ENCODE assay signal across 8 cellular contexts in the genomic region with DNA sequence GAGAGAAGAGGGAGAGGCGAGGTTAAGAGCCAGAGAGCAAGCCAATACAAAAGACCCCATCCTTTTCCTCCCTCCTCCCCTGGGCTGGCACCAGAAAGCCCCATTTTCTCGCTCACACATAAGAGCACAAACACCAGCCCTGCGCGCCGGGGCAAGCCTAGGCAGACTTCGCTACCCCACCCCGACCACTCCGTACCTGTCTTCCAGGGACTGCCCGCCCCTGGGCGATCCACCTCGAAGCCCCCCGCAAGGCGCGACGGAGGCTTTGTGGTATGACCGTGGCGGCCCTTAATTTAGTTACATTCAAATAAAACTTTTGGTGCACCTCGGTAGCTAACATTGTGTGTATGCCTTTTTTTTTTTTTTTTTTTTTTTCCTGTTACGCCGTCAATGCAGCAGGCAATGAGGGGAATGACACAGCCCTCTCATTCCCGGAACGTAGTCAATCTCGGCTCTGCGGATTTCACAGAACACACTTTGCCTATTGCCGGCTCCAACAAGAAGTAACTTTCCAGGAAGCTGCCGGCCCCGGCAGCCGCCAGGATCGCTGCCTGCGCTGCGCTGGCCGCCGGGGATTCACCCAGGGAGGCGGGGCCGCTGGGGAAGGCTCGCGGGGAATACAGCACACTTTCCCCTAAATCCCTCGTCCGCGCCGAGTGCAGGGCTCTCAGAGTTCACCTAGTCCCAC. TPM values are rescaled to one million over a fixed set of nuclear protein-coding genes. Genes with fewer than 3 reads are reported as not detected.
A peak's percentile ranks its signal among the peaks of the same experiment; 100 is the strongest.
DNase-seq lines count a peak whose midpoint lies in the region; ATAC-seq, FAIRE-seq and TF ChIP-seq lines count a peak whose summit lies in the region.

No MANE protein-coding gene starts in this region.

- peak overlapping the region; percentile 90 to 94 for H3K4me2 ChIP-seq in H1 (ENCODE audit: insufficient read depth in 1 of 2, low read depth in 2 of 2, low read length in 2 of 2)

- POLR2A ChIA-PET in activated CD4-positive, alpha-beta memory T cell treated with anti-CD3 and anti-CD28 coated beads, Interleukin-2, amount 10 ng/mL, durations not matched to agents 7 days and 5 days (lab: Charles Lee) = interaction anchor here (0.6 to 4.5 kb wide), 15 partner anchors 10 to 1405 kb away, joined by 3 to 57 read pairs (median 4); partner anchors contain the start of gene LPP
- POLR2A ChIA-PET in H1 (lab: Charles Lee; ENCODE audit: partially characterized antibody) = interaction anchor here (1.5 to 3.3 kb wide), 7 partner anchors 10 to 1214 kb away, joined by 3 to 13 read pairs (median 6); no protein-coding TSS in a partner anchor

- H3K23me2 ChIP-seq in H1 (ENCODE audit: low read depth, low read length) = peaks cover 27% of the 10 kb centered on the region

- peaks cover 3% of the 10 kb centered on the region; the same call in 1 of the 2 replicates for H3K27me3 ChIP-seq in BE2C
- peaks cover 0 to 16% (median 7%) of the 10 kb centered on the region in 4 experiments; a peak in 3 of 7 replicates for H3K27me3 ChIP-seq in H1 (replicated peaks in 1 of 4; ENCODE audit: control insufficient read depth in 3 of 4, extremely low read depth in 1 of 4, insufficient read depth in 3 of 4, low read length in 3 of 4)

- 0 out of 2 replicates have a peak overlapping the region, but pooled peaks have one; percentile 63 for H2AFZ ChIP-seq in H1 (ENCODE audit: low read length)

- peak overlapping the region in 2 of 4 experiments; percentile 65 to 67; a peak in 5 of 7 replicates for H3K9ac ChIP-seq in H1 (replicated peaks in 1 of 4; ENCODE audit: extremely low read depth in 1 of 4, low read depth in 3 of 4, low read length in 3 of 4)

- H3K23ac ChIP-seq in H1 (ENCODE audit: insufficient read length) = no peak overlapping the region

- no peak for TF ChIP-seq POLR2A in H1 (IDR thresholded peaks at IDR 0.05; ENCODE audit: control extremely low read depth in 1 of 2, low read depth in 2 of 2, low read length in 2 of 2)

- H3K4me1 Mint-ChIP-seq in IgD-negative memory B cell (peaks cover 23 to 44% (median 37%) of the 10 kb centered on the region in 3 donors), memory B cell (peaks cover 29% of the 10 kb centered on the region)
- peaks cover 46% of the 10 kb centered on the region for H3K4me1 Mint-ChIP-seq in activated CD4-positive, alpha-beta memory T cell treated with anti-CD3 and anti-CD28 coated beads, Interleukin-2, amount 10 ng/mL, durations not matched to agents 7 days and 5 days

- H3K36me3 Mint-ChIP-seq in IgD-negative memory B cell (no peaks in the 10 kb centered on the region), memory B cell (peaks cover 2% of the 10 kb centered on the region)
- peaks cover 6% of the 10 kb centered on the region for H3K36me3 Mint-ChIP-seq in activated CD4-positive, alpha-beta memory T cell treated with anti-CD3 and anti-CD28 coated beads, Interleukin-2, amount 10 ng/mL, durations not matched to agents 7 days and 5 days (ENCODE audit: low read depth)

- 0 out of 2 replicates have a peak overlapping the region, but pooled peaks have one; percentile 12 for H2BK12ac ChIP-seq in H1 (ENCODE audit: low read depth, low read length)

- no peak overlapping the region for H2BK120ac ChIP-seq in H1 (replicated peaks; ENCODE audit: low read depth, low read length)

- H3K4me1 ChIP-seq in BE2C (no peaks in the 10 kb centered on the region), H1 (replicated peaks in 1 of 4; ENCODE audit: control insufficient read depth in 3 of 4, insufficient read depth in 4 of 4, low read length in 3 of 4) (peaks cover 0 to 19% (median 6%) of the 10 kb centered on the region in 4 experiments; a peak in 5 of 7 replicates)

- no peak for ATAC-seq in memory B cell (ENCODE audit: low read depth)

- H3K4me3 ChIP-seq in BE2C (ENCODE audit: low read depth, low read length) (peak overlapping the region; percentile 76), H1 (ENCODE audit: extremely low read depth in 1 of 4, insufficient read depth in 2 of 4, low read depth in 3 of 4, low read length in 4 of 4) (peak overlapping the region; percentile 53 to 89 (median 83))

- H4K20me1 ChIP-seq in H1 (replicated peaks in 1 of 2; ENCODE audit: control insufficient read depth in 1 of 2, insufficient read depth in 2 of 2, low read length in 2 of 2) = no peaks in the 10 kb centered on the region

- no peak overlapping the region for H3K56ac ChIP-seq in H1 (replicated peaks; ENCODE audit: insufficient read length, low read depth, low read length)

- H3K4ac ChIP-seq in H1 (replicated peaks; ENCODE audit: insufficient read length, low read depth, low read length) = no peak overlapping the region

- peak overlapping the region; percentile 25 for H4K91ac ChIP-seq in H1 (replicated peaks; ENCODE audit: insufficient read length, low read length)

- H3K4me3 Mint-ChIP-seq in IgD-negative memory B cell (peak overlapping the region; percentile 85 to 96 (median 93)), memory B cell (peak overlapping the region; percentile 79)
- peak overlapping the region; percentile 89 for H3K4me3 Mint-ChIP-seq in activated CD4-positive, alpha-beta memory T cell treated with anti-CD3 and anti-CD28 coated beads, Interleukin-2, amount 10 ng/mL, durations not matched to agents 7 days and 5 days

- peak overlapping the region; percentile 79; the same call in 1 of the 2 replicates for H3K18ac ChIP-seq in H1 (ENCODE audit: extremely low read depth, low read length)

- H3K27ac Mint-ChIP-seq in IgD-negative memory B cell = peak overlapping the region; percentile 90 to 97 (median 92)
- H3K27ac Mint-ChIP-seq in activated CD4-positive, alpha-beta memory T cell treated with anti-CD3 and anti-CD28 coated beads, Interleukin-2, amount 10 ng/mL, durations not matched to agents 7 days and 5 days = peak overlapping the region; percentile 99
- peak overlapping the region; percentile 84 for H3K27ac Mint-ChIP-seq in memory B cell

- 0 out of 2 replicates have a peak overlapping the region, but pooled peaks have one; percentile 8 for H2BK5ac ChIP-seq in H1 (ENCODE audit: low read depth, low read length)

- H3K27ac ChIP-seq in H1 (ENCODE audit: low read depth, low read length) = no peak overlapping the region

- H3K79me1 ChIP-seq in H1 (ENCODE audit: low read depth, low read length) = no peaks in the 10 kb centered on the region

- TF ChIP-seq CTCF in BE2C (IDR thresholded peaks at IDR 0.05; ENCODE audit: low read depth, low read length) (0 out of 2 replicates have a peak, but pooled peaks have one; percentile 7), H1 (IDR thresholded peaks at IDR 0.05; ENCODE audit: control extremely low read depth in 1 of 3, insufficient read depth in 1 of 3, low read depth in 1 of 3, low read length in 3 of 3) (no peak)

- H2BK20ac ChIP-seq in H1 (ENCODE audit: low read length) = no peak overlapping the region

- no peak for TF ChIP-seq RAD21 in H1 (IDR thresholded peaks at IDR 0.05 in 1 of 2, conservative IDR thresholded peaks at IDR 0.05 in 1 of 2; ENCODE audit: low read depth in 2 of 2, low read length in 2 of 2)

- H2BK15ac ChIP-seq in H1 (ENCODE audit: low read length) = no peak overlapping the region

- DNase-seq in BE2C (peak; percentile 44), H1 (ENCODE audit: low read depth in 1 of 2, low spot score in 2 of 2) (peak in 1 of 2 experiments; percentile 65), memory B cell (ENCODE audit: low spot score in 2 of 2) (peak; percentile 11 to 43), NCI-H1930 (lab: John Stamatoyannopoulos, UW) (no peak), pons (ENCODE audit: low spot score) (no peak)
- DNase-seq in activated CD4-positive, alpha-beta memory T cell treated with anti-CD3 and anti-CD28 coated beads, Interleukin-2, amount 10 ng/mL, durations not matched to agents 7 days and 5 days = peak; percentile 51
- peak; percentile 71 for DNase-seq in stimulated activated CD8-positive, alpha-beta memory T cell treated with anti-CD3 and anti-CD28 coated beads, Interleukin-4, amount 100 ng/mL, for 48 hours

- TF ChIP-seq EP300 in H1 (IDR thresholded peaks at IDR 0.05; ENCODE audit: borderline replicate concordance in 1 of 2, low read depth in 2 of 2, low read length in 2 of 2) = no peak

- H3K36me3 ChIP-seq in BE2C (no peaks in the 10 kb centered on the region), H1 (ENCODE audit: control insufficient read depth in 2 of 4, insufficient read depth in 4 of 4, low read length in 3 of 4) (peaks cover 0 to 4% (median 1%) of the 10 kb centered on the region in 4 experiments; a peak in 3 of 8 replicates)

- peaks cover 3% of the 10 kb centered on the region for H3K27me3 Mint-ChIP-seq in IgD-negative memory B cell
- H3K27me3 Mint-ChIP-seq in activated CD4-positive, alpha-beta memory T cell treated with anti-CD3 and anti-CD28 coated beads, Interleukin-2, amount 10 ng/mL, durations not matched to agents 7 days and 5 days = peaks cover 3% of the 10 kb centered on the region
- no peaks in the 10 kb centered on the region for H3K27me3 Mint-ChIP-seq in memory B cell

- 1% methylated on average over 37 of the region's 41 CpGs; no CpG with 5 or more reads in 1 of the 2 experiments for WGBS in H1 (ENCODE audit: extremely low coverage in 1 of 2, insufficient coverage in 1 of 2, insufficient read length in 1 of 2, insufficient replicate concordance in 2 of 2, low coverage in 1 of 2, low lambda C conversion rate in 2 of 2, missing lambda C conversion rate in 1 of 2), 2 experiments

- H4K8ac ChIP-seq in H1 (ENCODE audit: extremely low read depth, insufficient read depth, low read length) = no peak overlapping the region

- H4K5ac ChIP-seq in H1 (ENCODE audit: insufficient read length, low read depth, low read length) = no peak overlapping the region

- H3K79me2 ChIP-seq in H1 (ENCODE audit: control insufficient read depth in 1 of 2, insufficient read depth in 2 of 2, low read length in 2 of 2) = 0 out of 4 replicates have a peak, but pooled peaks cover 0 to under 1% of the 10 kb centered on the region in 2 experiments

- H3K9me3 Mint-ChIP-seq in IgD-negative memory B cell (no peaks in the 10 kb centered on the region), memory B cell (no peaks in the 10 kb centered on the region)
- no peaks in the 10 kb centered on the region for H3K9me3 Mint-ChIP-seq in activated CD4-positive, alpha-beta memory T cell treated with anti-CD3 and anti-CD28 coated beads, Interleukin-2, amount 10 ng/mL, durations not matched to agents 7 days and 5 days

- no peaks in the 10 kb centered on the region for H3K9me3 ChIP-seq in BE2C
- H3K9me3 ChIP-seq in H1 (ENCODE audit: insufficient read depth in 2 of 2, low read depth in 1 of 2, low read length in 1 of 2) = no peaks in the 10 kb centered on the region

- no peak overlapping the region for H3K14ac ChIP-seq in H1 (ENCODE audit: insufficient read length)

- CTCF ChIA-PET in activated CD4-positive, alpha-beta memory T cell treated with anti-CD3 and anti-CD28 coated beads, Interleukin-2, amount 10 ng/mL, durations not matched to agents 7 days and 5 days (lab: Charles Lee) = interaction anchor here (0.6 to 6.6 kb wide), 28 partner anchors 7 to 1412 kb away, joined by 3 to 493 read pairs (median 6); partner anchors contain the start of gene LPP
- CTCF ChIA-PET in H1 (lab: Charles Lee; ENCODE audit: partially characterized antibody) = interaction anchor here (0.6 to 6.4 kb wide), 29 partner anchors 10 to 1432 kb away, joined by 3 to 107 read pairs (median 4); no protein-coding TSS in a partner anchor

- H2AK5ac ChIP-seq in H1 (ENCODE audit: low read depth, low read length) = no peak overlapping the region

- no peak for FAIRE-seq in H1 (lab: Jason Lieb, UNC)

RNA-seq across cellular contexts. Expression of gene BCL6, which starts 7.7 kb away (rescaled TPM):
- 1.2 TPM for polyA plus RNA-seq in BE2C (2012; ENCODE audit: insufficient read depth, insufficient read length, low read depth)
- 3.1 TPM for polyA plus RNA-seq in IgD-negative memory B cell
- 10 to 100 TPM; 30.4 to 33.4 TPM for total RNA-seq in activated CD4-positive, alpha-beta memory T cell treated with anti-CD3 and anti-CD28 coated beads, Interleukin-2, amount 10 ng/mL, durations not matched to agents 7 days and 5 days
- total RNA-seq in H1 (2021; fragmentation: NEBNext Ultra II Directional; extraction: Animal tissue kit (Norgen Biotek cat#: 25700)) = 8.7 and 10.4 TPM in 2 replicates
- polyA plus RNA-seq in H1 (2011; rRNA removed) = 5.7 and 9.4 TPM in 2 replicates
- 8.0 TPM for polyA plus RNA-seq in H1 (2011; cell fraction: cytosol; rRNA removed)
- polyA plus RNA-seq in H1 (2011; cell fraction: nucleus; rRNA removed) = 29.9 TPM
- polyA plus RNA-seq in H1 (2012, experiment 1 of 2) = 11.7 to 15.2 TPM (median 14.1 TPM) in 4 replicates
- 2.8 TPM for polyA plus RNA-seq in H1 (2012, experiment 2 of 2)
- polyA plus RNA-seq in H1 (2013, experiment 1 of 2) = 4.0 TPM
- polyA plus RNA-seq in H1 (2013, experiment 2 of 2) = 3.6 TPM
- polyA minus RNA-seq in H1 (2011; rRNA and poly(A)+ RNA removed) = 5.8 and 12.6 TPM in 2 replicates
- 7.0 TPM for polyA minus RNA-seq in H1 (2011; cell fraction: cytosol; rRNA and poly(A)+ RNA removed)
- polyA minus RNA-seq in H1 (2011; cell fraction: nucleus; rRNA and poly(A)+ RNA removed) = 10.8 TPM

RNA-seq across cellular contexts. Expression of gene RTP2, which starts 35.2 kb away (rescaled TPM):
- polyA plus RNA-seq in BE2C (2012; ENCODE audit: insufficient read depth, insufficient read length, low read depth) = not detected
- polyA plus RNA-seq in IgD-negative memory B cell (not detected), H1 (2011; rRNA removed) (not detected in 2 replicates)
- not detected for total RNA-seq in activated CD4-positive, alpha-beta memory T cell treated with anti-CD3 and anti-CD28 coated beads, Interleukin-2, amount 10 ng/mL, durations not matched to agents 7 days and 5 days
- not detected in 2 replicates for total RNA-seq in H1 (2021; fragmentation: NEBNext Ultra II Directional; extraction: Animal tissue kit (Norgen Biotek cat#: 25700))
- polyA plus RNA-seq in H1 (2011; cell fraction: cytosol; rRNA removed) = not detected
- polyA plus RNA-seq in H1 (2011; cell fraction: nucleus; rRNA removed) = not detected
- polyA plus RNA-seq in H1 (2012, experiment 1 of 2) = not detected in 4 replicates
- polyA plus RNA-seq in H1 (2012, experiment 2 of 2) = not detected
- not detected for polyA plus RNA-seq in H1 (2013, experiment 1 of 2)
- not detected for polyA plus RNA-seq in H1 (2013, experiment 2 of 2)
- not detected in 2 replicates for polyA minus RNA-seq in H1 (2011; rRNA and poly(A)+ RNA removed)
- not detected for polyA minus RNA-seq in H1 (2011; cell fraction: cytosol; rRNA and poly(A)+ RNA removed)
- polyA minus RNA-seq in H1 (2011; cell fraction: nucleus; rRNA and poly(A)+ RNA removed) = not detected

Comparison
In these comparisons a context has a peak if more than half of its experiments do, and no peak if none do; other contexts are left out.
1. DNase-seq: peak in BE2C (single experiment), activated CD4-positive, alpha-beta memory T cell treated with anti-CD3 and anti-CD28 coated beads, Interleukin-2, amount 10 ng/mL, durations not matched to agents 7 days and 5 days (single experiment), memory B cell (2 of 2) and stimulated activated CD8-positive, alpha-beta memory T cell treated with anti-CD3 and anti-CD28 coated beads, Interleukin-4, amount 100 ng/mL, for 48 hours (single experiment); none in NCI-H1930 (0 of 2) and pons (single experiment).
2. Peak in every context shown above with its lines, with median percentiles within 50 percentile points of each other: H3K27ac Mint-ChIP-seq and H3K4me3 Mint-ChIP-seq.